1 cellular context compared by ENCODE assay signal in the genomic region with DNA sequence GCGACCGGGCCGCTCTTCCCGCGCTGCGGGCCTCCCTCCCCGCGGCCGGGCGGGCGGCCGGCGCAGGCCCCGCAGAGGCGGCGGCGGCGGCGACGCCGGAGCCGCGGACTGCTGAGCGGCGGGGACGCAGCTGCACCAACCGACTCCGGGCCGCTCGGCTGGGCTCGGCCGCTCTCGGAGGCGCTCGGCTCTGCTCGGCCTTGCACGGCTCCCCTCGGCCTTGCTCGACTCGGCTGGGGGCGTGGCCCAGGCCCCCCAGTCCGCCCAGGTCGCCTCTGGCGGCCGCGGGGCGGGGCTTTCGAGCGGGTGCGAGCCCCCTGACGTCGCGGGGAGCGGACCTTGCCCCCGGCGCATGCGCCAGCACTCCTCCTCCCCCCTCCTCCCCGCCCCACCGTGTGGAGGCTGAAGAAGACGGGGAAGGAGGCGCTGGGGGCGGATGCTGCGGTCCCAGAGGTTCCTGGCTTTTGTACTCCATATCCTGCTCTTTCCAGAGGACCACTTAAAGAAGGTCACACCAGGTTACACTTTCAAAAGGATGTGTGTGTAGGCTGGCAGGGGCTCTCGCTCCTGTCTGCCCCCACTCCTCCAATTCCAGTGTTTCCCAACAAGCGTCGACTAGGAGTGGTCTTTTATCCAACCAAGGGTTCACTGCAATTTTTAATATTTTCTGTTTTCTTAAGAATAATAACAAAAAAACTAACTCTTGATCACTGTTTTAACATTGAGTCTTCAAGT.
TF ChIP-seq lines count a peak whose summit lies in the region.

A gene with protein sequence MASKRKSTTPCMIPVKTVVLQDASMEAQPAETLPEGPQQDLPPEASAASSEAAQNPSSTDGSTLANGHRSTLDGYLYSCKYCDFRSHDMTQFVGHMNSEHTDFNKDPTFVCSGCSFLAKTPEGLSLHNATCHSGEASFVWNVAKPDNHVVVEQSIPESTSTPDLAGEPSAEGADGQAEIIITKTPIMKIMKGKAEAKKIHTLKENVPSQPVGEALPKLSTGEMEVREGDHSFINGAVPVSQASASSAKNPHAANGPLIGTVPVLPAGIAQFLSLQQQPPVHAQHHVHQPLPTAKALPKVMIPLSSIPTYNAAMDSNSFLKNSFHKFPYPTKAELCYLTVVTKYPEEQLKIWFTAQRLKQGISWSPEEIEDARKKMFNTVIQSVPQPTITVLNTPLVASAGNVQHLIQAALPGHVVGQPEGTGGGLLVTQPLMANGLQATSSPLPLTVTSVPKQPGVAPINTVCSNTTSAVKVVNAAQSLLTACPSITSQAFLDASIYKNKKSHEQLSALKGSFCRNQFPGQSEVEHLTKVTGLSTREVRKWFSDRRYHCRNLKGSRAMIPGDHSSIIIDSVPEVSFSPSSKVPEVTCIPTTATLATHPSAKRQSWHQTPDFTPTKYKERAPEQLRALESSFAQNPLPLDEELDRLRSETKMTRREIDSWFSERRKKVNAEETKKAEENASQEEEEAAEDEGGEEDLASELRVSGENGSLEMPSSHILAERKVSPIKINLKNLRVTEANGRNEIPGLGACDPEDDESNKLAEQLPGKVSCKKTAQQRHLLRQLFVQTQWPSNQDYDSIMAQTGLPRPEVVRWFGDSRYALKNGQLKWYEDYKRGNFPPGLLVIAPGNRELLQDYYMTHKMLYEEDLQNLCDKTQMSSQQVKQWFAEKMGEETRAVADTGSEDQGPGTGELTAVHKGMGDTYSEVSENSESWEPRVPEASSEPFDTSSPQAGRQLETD (minus strand): TSS at position 196 of the 735 bp plus-strand sequence. CDS start 112,815 bp downstream, outside the sequence.

TF ChIP-seq in HEK293, 187 proteins besides CTCF, POLR2A, EP300 and RAD21 (continued from another document):
- TF ChIP-seq, protein P1, sequence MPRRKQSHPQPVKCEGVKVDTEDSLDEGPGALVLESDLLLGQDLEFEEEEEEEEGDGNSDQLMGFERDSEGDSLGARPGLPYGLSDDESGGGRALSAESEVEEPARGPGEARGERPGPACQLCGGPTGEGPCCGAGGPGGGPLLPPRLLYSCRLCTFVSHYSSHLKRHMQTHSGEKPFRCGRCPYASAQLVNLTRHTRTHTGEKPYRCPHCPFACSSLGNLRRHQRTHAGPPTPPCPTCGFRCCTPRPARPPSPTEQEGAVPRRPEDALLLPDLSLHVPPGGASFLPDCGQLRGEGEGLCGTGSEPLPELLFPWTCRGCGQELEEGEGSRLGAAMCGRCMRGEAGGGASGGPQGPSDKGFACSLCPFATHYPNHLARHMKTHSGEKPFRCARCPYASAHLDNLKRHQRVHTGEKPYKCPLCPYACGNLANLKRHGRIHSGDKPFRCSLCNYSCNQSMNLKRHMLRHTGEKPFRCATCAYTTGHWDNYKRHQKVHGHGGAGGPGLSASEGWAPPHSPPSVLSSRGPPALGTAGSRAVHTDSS (tag by site-specific recombination; IDR thresholded peaks at IDR 0.05) = 0 out of 2 replicates have a peak, but pooled peaks have one; percentile 39
- TF ChIP-seq, protein P2, sequence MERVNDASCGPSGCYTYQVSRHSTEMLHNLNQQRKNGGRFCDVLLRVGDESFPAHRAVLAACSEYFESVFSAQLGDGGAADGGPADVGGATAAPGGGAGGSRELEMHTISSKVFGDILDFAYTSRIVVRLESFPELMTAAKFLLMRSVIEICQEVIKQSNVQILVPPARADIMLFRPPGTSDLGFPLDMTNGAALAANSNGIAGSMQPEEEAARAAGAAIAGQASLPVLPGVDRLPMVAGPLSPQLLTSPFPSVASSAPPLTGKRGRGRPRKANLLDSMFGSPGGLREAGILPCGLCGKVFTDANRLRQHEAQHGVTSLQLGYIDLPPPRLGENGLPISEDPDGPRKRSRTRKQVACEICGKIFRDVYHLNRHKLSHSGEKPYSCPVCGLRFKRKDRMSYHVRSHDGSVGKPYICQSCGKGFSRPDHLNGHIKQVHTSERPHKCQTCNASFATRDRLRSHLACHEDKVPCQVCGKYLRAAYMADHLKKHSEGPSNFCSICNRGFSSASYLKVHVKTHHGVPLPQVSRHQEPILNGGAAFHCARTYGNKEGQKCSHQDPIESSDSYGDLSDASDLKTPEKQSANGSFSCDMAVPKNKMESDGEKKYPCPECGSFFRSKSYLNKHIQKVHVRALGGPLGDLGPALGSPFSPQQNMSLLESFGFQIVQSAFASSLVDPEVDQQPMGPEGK (tag by site-specific recombination; IDR thresholded peaks at IDR 0.05) = peak; percentile 77
- TF ChIP-seq KLF10 (tag by site-specific recombination; IDR thresholded peaks at IDR 0.05) = peak; percentile 76; the same call in 1 of the 2 replicates
- peak; percentile 87 for TF ChIP-seq GLIS2 (tag by site-specific recombination; IDR thresholded peaks at IDR 0.05)
- TF ChIP-seq SALL2 (tag by site-specific recombination; IDR thresholded peaks at IDR 0.05; ENCODE audit: borderline replicate concordance) = no peak
- peak; percentile 27; the same call in 1 of the 2 replicates for TF ChIP-seq GLIS1 (tag by site-specific recombination; IDR thresholded peaks at IDR 0.05)
- TF ChIP-seq ZNF514 (tag by site-specific recombination; IDR thresholded peaks at IDR 0.05) = no peak
- peak; percentile 65 for TF ChIP-seq ZFHX2 (tag by site-specific recombination; conservative IDR thresholded peaks at IDR 0.05)
- TF ChIP-seq, protein P3, sequence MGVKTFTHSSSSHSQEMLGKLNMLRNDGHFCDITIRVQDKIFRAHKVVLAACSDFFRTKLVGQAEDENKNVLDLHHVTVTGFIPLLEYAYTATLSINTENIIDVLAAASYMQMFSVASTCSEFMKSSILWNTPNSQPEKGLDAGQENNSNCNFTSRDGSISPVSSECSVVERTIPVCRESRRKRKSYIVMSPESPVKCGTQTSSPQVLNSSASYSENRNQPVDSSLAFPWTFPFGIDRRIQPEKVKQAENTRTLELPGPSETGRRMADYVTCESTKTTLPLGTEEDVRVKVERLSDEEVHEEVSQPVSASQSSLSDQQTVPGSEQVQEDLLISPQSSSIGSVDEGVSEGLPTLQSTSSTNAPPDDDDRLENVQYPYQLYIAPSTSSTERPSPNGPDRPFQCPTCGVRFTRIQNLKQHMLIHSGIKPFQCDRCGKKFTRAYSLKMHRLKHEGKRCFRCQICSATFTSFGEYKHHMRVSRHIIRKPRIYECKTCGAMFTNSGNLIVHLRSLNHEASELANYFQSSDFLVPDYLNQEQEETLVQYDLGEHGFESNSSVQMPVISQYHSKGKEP (tag by site-specific recombination; IDR thresholded peaks at IDR 0.05) = no peak
- no peak for TF ChIP-seq ZNF354C (tag by site-specific recombination; IDR thresholded peaks at IDR 0.05; ENCODE audit: borderline replicate concordance, low read depth)
- TF ChIP-seq SP3 (tag by site-specific recombination; IDR thresholded peaks at IDR 0.05) = peak; percentile 48
- TF ChIP-seq SP2 (tag by site-specific recombination; IDR thresholded peaks at IDR 0.05) = peak; percentile 73
- TF ChIP-seq ZNF837 (tag by site-specific recombination; IDR thresholded peaks at IDR 0.05) = no peak
- TF ChIP-seq, protein P4, sequence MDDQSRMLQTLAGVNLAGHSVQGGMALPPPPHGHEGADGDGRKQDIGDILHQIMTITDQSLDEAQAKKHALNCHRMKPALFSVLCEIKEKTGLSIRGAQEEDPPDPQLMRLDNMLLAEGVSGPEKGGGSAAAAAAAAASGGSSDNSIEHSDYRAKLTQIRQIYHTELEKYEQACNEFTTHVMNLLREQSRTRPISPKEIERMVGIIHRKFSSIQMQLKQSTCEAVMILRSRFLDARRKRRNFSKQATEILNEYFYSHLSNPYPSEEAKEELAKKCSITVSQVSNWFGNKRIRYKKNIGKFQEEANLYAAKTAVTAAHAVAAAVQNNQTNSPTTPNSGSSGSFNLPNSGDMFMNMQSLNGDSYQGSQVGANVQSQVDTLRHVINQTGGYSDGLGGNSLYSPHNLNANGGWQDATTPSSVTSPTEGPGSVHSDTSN (CRISPR knock-in tag; IDR thresholded peaks at IDR 0.05) = peak; percentile 36; the same call in 1 of the 2 replicates
- TF ChIP-seq ZXDB (tag by site-specific recombination; IDR thresholded peaks at IDR 0.05) = 0 out of 2 replicates have a peak, but pooled peaks have one; percentile 35
- no peak for TF ChIP-seq ZNF423 (tag by site-specific recombination; IDR thresholded peaks at IDR 0.05)
